29 cellular contexts compared by ENCODE assay signal in the genomic region with DNA sequence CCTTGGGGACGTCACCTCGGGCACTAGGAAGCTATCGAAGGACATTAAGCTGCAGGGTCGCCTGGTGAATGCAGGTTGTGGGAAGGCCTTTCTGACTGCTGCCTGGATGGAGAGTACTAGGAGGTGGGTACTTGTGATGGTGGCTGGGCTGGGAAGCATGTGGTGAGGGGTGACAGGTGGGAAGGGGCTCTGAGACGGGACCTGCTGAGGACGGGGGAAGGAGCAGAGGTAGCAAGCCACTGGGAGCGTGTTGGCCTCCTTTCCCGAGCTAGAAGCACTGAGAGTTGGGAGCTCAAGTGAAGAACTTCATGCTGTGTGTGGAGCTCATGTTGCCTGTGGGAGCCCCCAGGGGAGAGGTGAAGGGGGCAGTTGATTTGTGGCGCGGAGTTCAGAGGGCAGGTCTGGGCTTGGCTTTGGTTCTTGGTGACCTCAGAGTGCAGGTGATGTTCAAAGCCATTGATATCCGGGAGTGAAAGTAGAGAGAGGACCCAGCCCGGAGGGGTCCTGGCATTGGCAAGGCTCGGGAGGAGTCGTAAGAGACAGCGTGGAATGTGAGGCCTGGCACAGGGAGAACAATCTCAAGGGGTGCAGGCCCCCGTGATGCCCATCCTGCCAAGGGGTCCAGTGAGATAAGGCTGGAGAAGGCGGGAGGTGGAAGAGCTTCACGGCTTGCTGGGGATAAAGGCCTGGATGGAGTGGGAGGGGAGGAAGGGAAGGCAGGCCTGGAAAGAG. TPM values are rescaled to one million over a fixed set of nuclear protein-coding genes. Genes with fewer than 3 reads are reported as not detected.
DNase-seq lines count a peak whose midpoint lies in the region; ATAC-seq and TF ChIP-seq lines count a peak whose summit lies in the region.
"Had no signal": no experiment of that assay in that cellular context is flagged by ENCODE, and none has a peak within 500 bp of the region (broad histone marks: within the 10 kb centered on the region; RNA-seq: fewer than 3 reads in every experiment).

No MANE protein-coding gene starts in this region.

- no peaks in the 10 kb centered on the region for H3K9me3 Mint-ChIP-seq in activated CD8-positive, alpha-beta T cell treated with anti-CD3 and anti-CD28 coated beads, Interleukin-2, amount 10 ng/mL, durations not matched to agents 7 days and 5 days (ENCODE audit: insufficient read depth)
- peaks cover 2% of the 10 kb centered on the region for H3K9me3 Mint-ChIP-seq in activated CD8-positive, alpha-beta T cell treated with anti-CD3 and anti-CD28 coated beads for 36 hours
- no peaks in the 10 kb centered on the region for H3K9me3 Mint-ChIP-seq in osteocyte (ENCODE audit: unreplicated experiment)
- H3K9me3 Mint-ChIP-seq: CD4-positive, alpha-beta T cell had no signal

- no peak overlapping the region for H3K4me2 ChIP-seq in smooth muscle cell
- H3K4me2 ChIP-seq: BLaER1 treated with 17β-estradiol and CSF1 and Interleukin-3, amounts not matched to agents 10 nM and 100 nM; PC-9 had no signal

- H3K36me3 Mint-ChIP-seq in activated CD8-positive, alpha-beta T cell treated with anti-CD3 and anti-CD28 coated beads, Interleukin-2, amount 10 ng/mL, durations not matched to agents 7 days and 5 days (ENCODE audit: low read depth): no peaks in the 10 kb centered on the region
- no peaks in the 10 kb centered on the region for H3K36me3 Mint-ChIP-seq in activated CD8-positive, alpha-beta T cell treated with anti-CD3 and anti-CD28 coated beads for 36 hours (ENCODE audit: low read depth)
- H3K36me3 Mint-ChIP-seq in osteocyte (ENCODE audit: unreplicated experiment): no peaks in the 10 kb centered on the region

- no peaks in the 10 kb centered on the region for H3F3A ChIP-seq in smooth muscle cell (ENCODE audit: low read depth)

- no peaks in the 10 kb centered on the region for H4K20me1 ChIP-seq in smooth muscle cell (ENCODE audit: low read depth)
- H4K20me1 ChIP-seq: BLaER1 treated with 17β-estradiol and CSF1 and Interleukin-3, amounts not matched to agents 10 nM and 100 nM had no signal

- no peak overlapping the region for H2AFZ ChIP-seq in smooth muscle cell (ENCODE audit: low read depth)
- H2AFZ ChIP-seq: GM23248, PC-9 had no signal

- no peak for ATAC-seq in activated CD8-positive, alpha-beta T cell treated with anti-CD3 and anti-CD28 coated beads, Interleukin-2, amount 10 ng/mL, durations not matched to agents 7 days and 5 days
- no peak for ATAC-seq in activated CD8-positive, alpha-beta T cell treated with anti-CD3 and anti-CD28 coated beads for 36 hours
- no peak for ATAC-seq in left ventricle myocardium superior
- ATAC-seq: K562, Right ventricle myocardium inferior had no signal

- H3K9ac ChIP-seq in smooth muscle cell (ENCODE audit: low read depth): no peak overlapping the region
- H3K9ac ChIP-seq: BLaER1 treated with 17β-estradiol and CSF1 and Interleukin-3, amounts not matched to agents 10 nM and 100 nM; GM23248 had no signal

- no peaks in the 10 kb centered on the region for H3K4me1 Mint-ChIP-seq in activated CD8-positive, alpha-beta T cell treated with anti-CD3 and anti-CD28 coated beads, Interleukin-2, amount 10 ng/mL, durations not matched to agents 7 days and 5 days (ENCODE audit: low read depth)
- no peaks in the 10 kb centered on the region for H3K4me1 Mint-ChIP-seq in activated CD8-positive, alpha-beta T cell treated with anti-CD3 and anti-CD28 coated beads for 36 hours (ENCODE audit: low read depth)
- H3K4me1 Mint-ChIP-seq in osteocyte (ENCODE audit: unreplicated experiment): no peaks in the 10 kb centered on the region

- H3K4me3 ChIP-seq in smooth muscle cell: no peak overlapping the region
- H3K4me3 ChIP-seq: BLaER1 treated with 17β-estradiol and CSF1 and Interleukin-3, amounts not matched to agents 10 nM and 100 nM; GM23248; HAP-1; K562; PC-9; SJSA1 had no signal

- CTCF ChIA-PET in activated CD8-positive, alpha-beta T cell treated with anti-CD3 and anti-CD28 coated beads, Interleukin-2, amount 10 ng/mL, durations not matched to agents 7 days and 5 days (lab: Charles Lee): interaction anchor here (0.7 kb wide), 1 partner anchor 227 kb away, joined by 3 read pairs; no protein-coding TSS in a partner anchor
- CTCF ChIA-PET in activated CD8-positive, alpha-beta T cell treated with anti-CD3 and anti-CD28 coated beads for 36 hours (lab: Charles Lee): no interaction called here

- TF ChIP-seq CTCF in activated CD8-positive, alpha-beta T cell treated with anti-CD3 and anti-CD28 coated beads for 36 hours (IDR thresholded peaks at IDR 0.05): no peak
- TF ChIP-seq CTCF in osteocyte (IDR thresholded peaks at IDR 0.05) (no peak), smooth muscle cell (IDR thresholded peaks at IDR 0.05; ENCODE audit: borderline replicate concordance, insufficient read depth, poor library complexity, severe bottlenecking) (no peak)

- H3K4me3 Mint-ChIP-seq in activated CD8-positive, alpha-beta T cell treated with anti-CD3 and anti-CD28 coated beads, Interleukin-2, amount 10 ng/mL, durations not matched to agents 7 days and 5 days: no peak overlapping the region
- H3K4me3 Mint-ChIP-seq in activated CD8-positive, alpha-beta T cell treated with anti-CD3 and anti-CD28 coated beads for 36 hours: no peak overlapping the region
- no peak overlapping the region for H3K4me3 Mint-ChIP-seq in osteocyte (ENCODE audit: unreplicated experiment)
- H3K4me3 Mint-ChIP-seq: CD4-positive, alpha-beta T cell; HFFc6 had no signal

- H3K27ac Mint-ChIP-seq in activated CD8-positive, alpha-beta T cell treated with anti-CD3 and anti-CD28 coated beads, Interleukin-2, amount 10 ng/mL, durations not matched to agents 7 days and 5 days: no peak overlapping the region
- H3K27ac Mint-ChIP-seq in activated CD8-positive, alpha-beta T cell treated with anti-CD3 and anti-CD28 coated beads for 36 hours: no peak overlapping the region
- no peak overlapping the region for H3K27ac Mint-ChIP-seq in osteocyte (ENCODE audit: unreplicated experiment)
- H3K27ac Mint-ChIP-seq: CD4-positive, alpha-beta T cell; HFFc6 had no signal

- no peaks in the 10 kb centered on the region for H3K9me3 ChIP-seq in smooth muscle cell (replicated peaks; ENCODE audit: low read depth)
- H3K9me3 ChIP-seq: HAP-1, SJSA1 had no signal

- H3K4me1 ChIP-seq in smooth muscle cell (ENCODE audit: low read depth): no peaks in the 10 kb centered on the region
- H3K4me1 ChIP-seq: HAP-1, SJSA1 had no signal

- H3K79me2 ChIP-seq in smooth muscle cell (ENCODE audit: low read depth): no peaks in the 10 kb centered on the region

- POLR2A ChIA-PET in activated CD8-positive, alpha-beta T cell treated with anti-CD3 and anti-CD28 coated beads, Interleukin-2, amount 10 ng/mL, durations not matched to agents 7 days and 5 days (lab: Charles Lee): no interaction called here
- POLR2A ChIA-PET in activated CD8-positive, alpha-beta T cell treated with anti-CD3 and anti-CD28 coated beads for 36 hours (lab: Charles Lee): no interaction called here

- 92% methylated on average over 18 of the region's 18 CpGs for WGBS in smooth muscle cell (ENCODE audit: low lambda C conversion rate)

- H3K36me3 ChIP-seq in smooth muscle cell (ENCODE audit: low read depth): no peaks in the 10 kb centered on the region
- H3K36me3 ChIP-seq: BLaER1 treated with 17β-estradiol and CSF1 and Interleukin-3, amounts not matched to agents 10 nM and 100 nM; HAP-1; SJSA1 had no signal

- H3K27me3 ChIP-seq in smooth muscle cell (ENCODE audit: low read depth): no peaks in the 10 kb centered on the region
- H3K27me3 ChIP-seq: BLaER1 treated with 17β-estradiol and CSF1 and Interleukin-3, amounts not matched to agents 10 nM and 100 nM; SJSA1 had no signal

- no peak overlapping the region for H3K27ac ChIP-seq in smooth muscle cell (ENCODE audit: low read depth)
- H3K27ac ChIP-seq: BLaER1 treated with 17β-estradiol and CSF1 and Interleukin-3, amounts not matched to agents 10 nM and 100 nM; GM23248; PC-9; SJSA1 had no signal

- intact Hi-C loops in activated CD8-positive, alpha-beta T cell treated with anti-CD3 and anti-CD28 coated beads for 36 hours (cut with micrococcal nuclease): no loop called here
- intact Hi-C loops in left ventricle myocardium superior (cut with micrococcal nuclease): no loop called here

- no peaks in the 10 kb centered on the region for H3K27me3 Mint-ChIP-seq in activated CD8-positive, alpha-beta T cell treated with anti-CD3 and anti-CD28 coated beads, Interleukin-2, amount 10 ng/mL, durations not matched to agents 7 days and 5 days (ENCODE audit: low read depth)
- H3K27me3 Mint-ChIP-seq in activated CD8-positive, alpha-beta T cell treated with anti-CD3 and anti-CD28 coated beads for 36 hours: no peaks in the 10 kb centered on the region
- H3K27me3 Mint-ChIP-seq in osteocyte (ENCODE audit: unreplicated experiment): peaks cover 11% of the 10 kb centered on the region

- peak; percentile 4 for DNase-seq in activated CD8-positive, alpha-beta T cell treated with anti-CD3 and anti-CD28 coated beads, Interleukin-2, amount 10 ng/mL, durations not matched to agents 7 days and 5 days
- DNase-seq in activated CD8-positive, alpha-beta T cell treated with anti-CD3 and anti-CD28 coated beads for 36 hours: no peak
- DNase-seq in iPS-NIHi11 (ENCODE audit: low spot score) (peak; percentile 2), osteocyte (ENCODE audit: extremely low spot score, unreplicated experiment) (peak; percentile 77), smooth muscle cell (lab: John Stamatoyannopoulos, UW; ENCODE audit: unreplicated experiment) (no peak), left ventricle myocardium superior (no peak), NCI-H748 treated with DMSO at 0.1 percent for 48 hours (lab: John Stamatoyannopoulos, UW) (no peak)
- DNase-seq: CD4-positive, alpha-beta T cell; GM23248; HFFc6; Kasumi-1; NCI-H1092 treated with DMSO at 0.1 percent for 48 hours; NCI-H1436; NCI-H187; NCI-H2081 treated with DMSO at 0.1 percent for 48 hours; NCI-H446; NCI-H524 treated with DMSO at 0.1 percent for 48 hours; NCI-H82; NK-92 treated with Interleukin-12 subunit alpha and Interleukin-12 subunit beta, amount 100 ng/mL, for 24 hours; PC-9 had no signal

RNA-seq across cellular contexts. Expression of gene MROH2A, which starts 13.2 kb away (rescaled TPM):
- not detected for total RNA-seq in activated CD8-positive, alpha-beta T cell treated with anti-CD3 and anti-CD28 coated beads, Interleukin-2, amount 10 ng/mL, durations not matched to agents 7 days and 5 days
- not detected for total RNA-seq in activated CD8-positive, alpha-beta T cell treated with anti-CD3 and anti-CD28 coated beads for 36 hours
- total RNA-seq in osteocyte: not detected in 2 replicates
- not detected in 2 replicates for total RNA-seq in smooth muscle cell
- not detected in 2 replicates for polyA plus RNA-seq in smooth muscle cell
- not detected for total RNA-seq in left ventricle myocardium superior
- total RNA-seq: CD4-positive, alpha-beta T cell; GM23248; HFFc6; HT1080; K562; M059J; Right ventricle myocardium inferior; RPMI7951; SJSA1 had no signal
- polyA plus RNA-seq: AG04450, GM23248 had no signal

RNA-seq across cellular contexts. Expression of gene UGT1A1, which starts 31.2 kb away (rescaled TPM):
- not detected for total RNA-seq in activated CD8-positive, alpha-beta T cell treated with anti-CD3 and anti-CD28 coated beads, Interleukin-2, amount 10 ng/mL, durations not matched to agents 7 days and 5 days
- not detected for total RNA-seq in activated CD8-positive, alpha-beta T cell treated with anti-CD3 and anti-CD28 coated beads for 36 hours
- not detected in 2 replicates for total RNA-seq in osteocyte
- not detected in 2 replicates for total RNA-seq in smooth muscle cell
- not detected in 2 replicates for polyA plus RNA-seq in smooth muscle cell
- total RNA-seq in left ventricle myocardium superior: not detected
- total RNA-seq: CD4-positive, alpha-beta T cell; GM23248; HFFc6; HT1080; K562; M059J; Right ventricle myocardium inferior; RPMI7951; SJSA1 had no signal
- polyA plus RNA-seq: AG04450, GM23248, K562 had no signal

Comparison
In these comparisons a context has a peak if more than half of its experiments do, and no peak if none do; other contexts are left out.
1. DNase-seq: peak in activated CD8-positive, alpha-beta T cell treated with anti-CD3 and anti-CD28 coated beads, Interleukin-2, amount 10 ng/mL, durations not matched to agents 7 days and 5 days (single experiment), iPS-NIHi11 (single experiment) and osteocyte (single experiment); none in activated CD8-positive, alpha-beta T cell treated with anti-CD3 and anti-CD28 coated beads for 36 hours (single experiment), smooth muscle cell (single experiment), left ventricle myocardium superior (single experiment) and NCI-H748 treated with DMSO at 0.1 percent for 48 hours (single experiment).